In genomic region chr1:70221241-70222077, GRCh38 we compare ENCODE assay signal across 8 cellular contexts. TPM values are rescaled to one million over a fixed set of nuclear protein-coding genes. Genes with fewer than 3 reads are reported as not detected.
DNase-seq lines count a peak whose midpoint lies in the region; ATAC-seq and TF ChIP-seq lines count a peak whose summit lies in the region.

A gene with protein sequence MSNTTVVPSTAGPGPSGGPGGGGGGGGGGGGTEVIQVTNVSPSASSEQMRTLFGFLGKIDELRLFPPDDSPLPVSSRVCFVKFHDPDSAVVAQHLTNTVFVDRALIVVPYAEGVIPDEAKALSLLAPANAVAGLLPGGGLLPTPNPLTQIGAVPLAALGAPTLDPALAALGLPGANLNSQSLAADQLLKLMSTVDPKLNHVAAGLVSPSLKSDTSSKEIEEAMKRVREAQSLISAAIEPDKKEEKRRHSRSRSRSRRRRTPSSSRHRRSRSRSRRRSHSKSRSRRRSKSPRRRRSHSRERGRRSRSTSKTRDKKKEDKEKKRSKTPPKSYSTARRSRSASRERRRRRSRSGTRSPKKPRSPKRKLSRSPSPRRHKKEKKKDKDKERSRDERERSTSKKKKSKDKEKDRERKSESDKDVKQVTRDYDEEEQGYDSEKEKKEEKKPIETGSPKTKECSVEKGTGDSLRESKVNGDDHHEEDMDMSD (plus strand): TSS chr1:70221380. CDS start chr1:70221637, 257 bp downstream.

- WGBS in liver = under 1% methylated on average over 70 of the region's 70 CpGs

- no peaks in the 10 kb centered on the region for H3K9me3 ChIP-seq in liver (ENCODE audit: control insufficient read depth in 4 of 4, low read length in 3 of 4)

- peak within 1 kb of the TSS; percentile 98 for H3K9ac ChIP-seq in liver (ENCODE audit: low read depth in 1 of 2, low read length in 2 of 2)

- H3K36me3 ChIP-seq in liver (ENCODE audit: control insufficient read depth in 4 of 4, insufficient read depth in 3 of 4, low read depth in 1 of 4, low read length in 3 of 4) = peaks cover 0 to 23% (median 11%) of the 10 kb centered on the region in 4 donors

- no peak; the same call in 1 of the 2 replicates for TF ChIP-seq CTCF in C4-2B (conservative IDR thresholded peaks at IDR 0.05)
- TF ChIP-seq CTCF in liver (IDR thresholded peaks at IDR 0.05; ENCODE audit: low read depth, low read length, missing input control) = no peak

- TF ChIP-seq RAD21 in liver (IDR thresholded peaks at IDR 0.05) = peak in 1 of 2 donors; percentile 21

- H3K27ac ChIP-seq in C4-2B (peak within 1 kb of the TSS; percentile 95), liver (ENCODE audit: low read depth in 1 of 2, low read length in 2 of 2) (peak within 1 kb of the TSS; percentile 94 to 98)

- H3K4me1 ChIP-seq in liver (ENCODE audit: control insufficient read depth in 4 of 4, insufficient read depth in 4 of 4, low read length in 3 of 4) = peaks cover 2 to 24% (median 11%) of the 10 kb centered on the region in 4 donors

- H3K4me3 ChIP-seq in liver (ENCODE audit: low read depth in 1 of 3, low read length in 3 of 3) = peak within 1 kb of the TSS; percentile 58 to 79 (median 77)

- ATAC-seq in GM19351 (IDR thresholded peaks at IDR 0.05; ENCODE audit: unreplicated experiment) (peak; percentile 91), HG03521 (IDR thresholded peaks at IDR 0.05; ENCODE audit: unreplicated experiment) (peak; percentile 95)

- H3K27me3 ChIP-seq in liver (ENCODE audit: control insufficient read depth in 4 of 4, insufficient read depth in 4 of 4, low read length in 3 of 4) = no peaks in the 10 kb centered on the region

- DNase-seq in NCI-H748 (lab: John Stamatoyannopoulos, UW; ENCODE audit: unreplicated experiment) (peak; percentile 96), dermis microvascular lymphatic vessel endothelial cell (ENCODE audit: low read depth in 2 of 2) (peak; percentile 84 to 95)
- peak; percentile 97 for DNase-seq in activated CD4-positive, alpha-beta T cell treated with anti-CD3 and anti-CD28 coated beads, Interleukin-2, amount 50 U/mL, for 4 hours
- DNase-seq in stimulated activated CD4-positive, alpha-beta T cell treated with anti-CD3 and anti-CD28 coated beads, Interleukin-4, amount 100 ng/mL, for 24 hours = peak; percentile 98

TF ChIP-seq in liver, 16 proteins besides CTCF, POLR2A, EP300 and RAD21:
- TF ChIP-seq TAF1 (conservative IDR thresholded peaks at IDR 0.05) (peak; percentile 54), NR2F2 (IDR thresholded peaks at IDR 0.05) (no peak), FOXA2 (IDR thresholded peaks at IDR 0.05) (no peak), MAX (IDR thresholded peaks at IDR 0.05) (peak; percentile 33), YY1 (IDR thresholded peaks at IDR 0.05) (peak; percentile 62), GABPA (IDR thresholded peaks at IDR 0.05 in 1 of 2, conservative IDR thresholded peaks at IDR 0.05 in 1 of 2) (no peak), JUND (IDR thresholded peaks at IDR 0.05) (peak in 1 of 2 donors; percentile 10), EGR1 (IDR thresholded peaks at IDR 0.05; ENCODE audit: low read depth in 2 of 2) (no peak), SP1 (IDR thresholded peaks at IDR 0.05) (peak; percentile 53)
- TF ChIP-seq, protein P1, sequence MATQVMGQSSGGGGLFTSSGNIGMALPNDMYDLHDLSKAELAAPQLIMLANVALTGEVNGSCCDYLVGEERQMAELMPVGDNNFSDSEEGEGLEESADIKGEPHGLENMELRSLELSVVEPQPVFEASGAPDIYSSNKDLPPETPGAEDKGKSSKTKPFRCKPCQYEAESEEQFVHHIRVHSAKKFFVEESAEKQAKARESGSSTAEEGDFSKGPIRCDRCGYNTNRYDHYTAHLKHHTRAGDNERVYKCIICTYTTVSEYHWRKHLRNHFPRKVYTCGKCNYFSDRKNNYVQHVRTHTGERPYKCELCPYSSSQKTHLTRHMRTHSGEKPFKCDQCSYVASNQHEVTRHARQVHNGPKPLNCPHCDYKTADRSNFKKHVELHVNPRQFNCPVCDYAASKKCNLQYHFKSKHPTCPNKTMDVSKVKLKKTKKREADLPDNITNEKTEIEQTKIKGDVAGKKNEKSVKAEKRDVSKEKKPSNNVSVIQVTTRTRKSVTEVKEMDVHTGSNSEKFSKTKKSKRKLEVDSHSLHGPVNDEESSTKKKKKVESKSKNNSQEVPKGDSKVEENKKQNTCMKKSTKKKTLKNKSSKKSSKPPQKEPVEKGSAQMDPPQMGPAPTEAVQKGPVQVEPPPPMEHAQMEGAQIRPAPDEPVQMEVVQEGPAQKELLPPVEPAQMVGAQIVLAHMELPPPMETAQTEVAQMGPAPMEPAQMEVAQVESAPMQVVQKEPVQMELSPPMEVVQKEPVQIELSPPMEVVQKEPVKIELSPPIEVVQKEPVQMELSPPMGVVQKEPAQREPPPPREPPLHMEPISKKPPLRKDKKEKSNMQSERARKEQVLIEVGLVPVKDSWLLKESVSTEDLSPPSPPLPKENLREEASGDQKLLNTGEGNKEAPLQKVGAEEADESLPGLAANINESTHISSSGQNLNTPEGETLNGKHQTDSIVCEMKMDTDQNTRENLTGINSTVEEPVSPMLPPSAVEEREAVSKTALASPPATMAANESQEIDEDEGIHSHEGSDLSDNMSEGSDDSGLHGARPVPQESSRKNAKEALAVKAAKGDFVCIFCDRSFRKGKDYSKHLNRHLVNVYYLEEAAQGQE (IDR thresholded peaks at IDR 0.05) = peak; percentile 47
- TF ChIP-seq, protein P2, sequence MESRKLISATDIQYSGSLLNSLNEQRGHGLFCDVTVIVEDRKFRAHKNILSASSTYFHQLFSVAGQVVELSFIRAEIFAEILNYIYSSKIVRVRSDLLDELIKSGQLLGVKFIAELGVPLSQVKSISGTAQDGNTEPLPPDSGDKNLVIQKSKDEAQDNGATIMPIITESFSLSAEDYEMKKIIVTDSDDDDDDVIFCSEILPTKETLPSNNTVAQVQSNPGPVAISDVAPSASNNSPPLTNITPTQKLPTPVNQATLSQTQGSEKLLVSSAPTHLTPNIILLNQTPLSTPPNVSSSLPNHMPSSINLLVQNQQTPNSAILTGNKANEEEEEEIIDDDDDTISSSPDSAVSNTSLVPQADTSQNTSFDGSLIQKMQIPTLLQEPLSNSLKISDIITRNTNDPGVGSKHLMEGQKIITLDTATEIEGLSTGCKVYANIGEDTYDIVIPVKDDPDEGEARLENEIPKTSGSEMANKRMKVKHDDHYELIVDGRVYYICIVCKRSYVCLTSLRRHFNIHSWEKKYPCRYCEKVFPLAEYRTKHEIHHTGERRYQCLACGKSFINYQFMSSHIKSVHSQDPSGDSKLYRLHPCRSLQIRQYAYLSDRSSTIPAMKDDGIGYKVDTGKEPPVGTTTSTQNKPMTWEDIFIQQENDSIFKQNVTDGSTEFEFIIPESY (IDR thresholded peaks at IDR 0.05) = peak; percentile 85

RNA-seq across cellular contexts. Expression of the gene that starts here (rescaled TPM):
- total RNA-seq in dermis microvascular lymphatic vessel endothelial cell (75.1 and 105 TPM in 2 replicates), liver (100 to 1,000 TPM in 1 of 2 donors, 10 to 100 TPM in 1; 64.1 to 129 TPM)
- 100 to 1,000 TPM in 1 of 2 donors, 10 to 100 TPM in 1; 36.8 to 130 TPM for polyA plus RNA-seq in liver

Comparison
In these comparisons a context has a peak if more than half of its experiments do, and no peak if none do; other contexts are left out.
1. Peak in every context shown above with its lines: DNase-seq, ATAC-seq, H3K4me3 ChIP-seq and H3K27ac ChIP-seq.